ENCODE assay signal across 22 cellular contexts in the genomic region with DNA sequence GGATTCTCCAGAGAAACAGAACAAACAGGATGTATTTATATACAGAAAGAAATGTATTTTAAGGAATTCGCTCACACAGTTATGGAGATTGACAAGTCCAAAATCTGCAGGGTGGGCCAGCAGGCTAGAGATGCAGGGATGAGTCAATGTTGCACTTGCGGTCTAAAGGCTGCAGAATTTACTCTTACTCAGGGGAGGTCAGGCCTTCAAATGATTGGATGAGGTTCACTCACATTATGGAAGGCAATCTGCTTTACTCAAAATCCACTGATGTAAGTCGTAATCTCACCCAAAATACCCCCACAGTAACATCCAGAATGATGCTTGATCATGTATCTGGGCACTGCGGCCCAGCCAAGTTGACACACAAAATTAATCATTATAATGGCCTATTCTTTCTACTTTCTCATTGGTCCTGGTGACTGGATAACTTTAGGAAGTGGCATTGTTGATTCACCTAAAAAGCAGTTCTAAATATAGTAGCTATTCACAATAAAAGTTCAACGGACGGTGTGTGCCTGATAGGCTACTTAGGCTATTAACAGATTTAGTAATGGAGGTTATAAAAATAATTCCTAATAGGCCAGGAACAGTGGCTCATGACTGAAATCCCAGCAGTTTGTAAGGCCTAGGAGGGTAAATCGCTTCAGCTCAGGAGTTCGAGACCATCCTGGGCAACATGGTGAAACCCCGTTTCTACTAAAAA. TPM values are rescaled to one million over a fixed set of nuclear protein-coding genes. Genes with fewer than 3 reads are reported as not detected.
DNase-seq lines count a peak whose midpoint lies in the region; ATAC-seq, FAIRE-seq and TF ChIP-seq lines count a peak whose summit lies in the region.
"Had no signal": no experiment of that assay in that cellular context is flagged by ENCODE, and none has a peak within 500 bp of the region (broad histone marks: within the 10 kb centered on the region; RNA-seq: fewer than 3 reads in every experiment).

No MANE protein-coding gene starts in this region.

- CTCF ChIA-PET in A549 (lab: Yijun Ruan, JAX): interaction anchor here (0.6 to 1.4 kb wide), 3 partner anchors 13 to 273 kb away, joined by 3 to 5 read pairs (median 3); no protein-coding TSS in a partner anchor

- no peak for TF ChIP-seq EP300 in A549 (IDR thresholded peaks at IDR 0.05)

- no peaks in the 10 kb centered on the region for H3K36me3 ChIP-seq in astrocyte (ENCODE audit: insufficient read depth, low read length)
- no peaks in the 10 kb centered on the region for H3K36me3 ChIP-seq in left ventricle myocardium inferior
- H3K36me3 ChIP-seq: ovary, upper lobe of right lung had no signal

- H3K4me3 Mint-ChIP-seq in astrocyte (ENCODE audit: unreplicated experiment): no peak overlapping the region
- H3K4me3 Mint-ChIP-seq: activated CD4-positive, alpha-beta memory T cell treated with anti-CD3 and anti-CD28 coated beads for 36 hours; activated naive CD4-positive, alpha-beta T cell treated with anti-CD3 and anti-CD28 coated beads, Interleukin-2, amount 50 U/mL, for 24 hours; central memory CD8-positive, alpha-beta T cell; nephron progenitor cell had no signal

- TF ChIP-seq POLR2A in A549 (IDR thresholded peaks at IDR 0.05; ENCODE audit: low read length): no peak
- TF ChIP-seq POLR2A in H54 (IDR thresholded peaks at IDR 0.05; ENCODE audit: low read depth, low read length): no peak

- H3K36me3 Mint-ChIP-seq in astrocyte (ENCODE audit: low read depth, unreplicated experiment): no peaks in the 10 kb centered on the region

- H3K4me2 ChIP-seq in A549 (no peak overlapping the region), astrocyte (ENCODE audit: low read length) (peak overlapping the region; percentile 61)

- no peaks in the 10 kb centered on the region for H4K20me1 ChIP-seq in astrocyte (ENCODE audit: insufficient read depth, low read length)

- peaks cover 3% of the 10 kb centered on the region for H3K4me1 Mint-ChIP-seq in astrocyte (ENCODE audit: low read depth, unreplicated experiment)
- H3K4me1 Mint-ChIP-seq: central memory CD8-positive, alpha-beta T cell had no signal

- peak overlapping the region; percentile 20 for H2AFZ ChIP-seq in astrocyte (ENCODE audit: low read depth, low read length)

- ATAC-seq in A549 (no peak), HG03139 (IDR thresholded peaks at IDR 0.05; ENCODE audit: unreplicated experiment) (no peak)
- ATAC-seq: upper lobe of right lung had no signal

- H3K9ac ChIP-seq in astrocyte (ENCODE audit: low read length): peak overlapping the region; percentile 0

- H3K27me3 Mint-ChIP-seq in astrocyte (ENCODE audit: low read depth, unreplicated experiment): no peaks in the 10 kb centered on the region
- H3K27me3 Mint-ChIP-seq: activated CD4-positive, alpha-beta memory T cell treated with anti-CD3 and anti-CD28 coated beads for 36 hours; activated naive CD4-positive, alpha-beta T cell treated with anti-CD3 and anti-CD28 coated beads, Interleukin-2, amount 50 U/mL, for 24 hours; central memory CD8-positive, alpha-beta T cell had no signal

- no peaks in the 10 kb centered on the region for H3K9me3 Mint-ChIP-seq in astrocyte (ENCODE audit: unreplicated experiment)
- H3K9me3 Mint-ChIP-seq: activated CD4-positive, alpha-beta memory T cell treated with anti-CD3 and anti-CD28 coated beads for 36 hours; activated naive CD4-positive, alpha-beta T cell treated with anti-CD3 and anti-CD28 coated beads, Interleukin-2, amount 50 U/mL, for 24 hours; central memory CD8-positive, alpha-beta T cell; nephron progenitor cell had no signal

- WGBS in A549 (ENCODE audit: missing lambda C conversion rate): 82% methylated on average over 9 of the region's 9 CpGs

- no peak for TF ChIP-seq CTCF in A549 (IDR thresholded peaks at IDR 0.05)
- TF ChIP-seq CTCF in astrocyte (IDR thresholded peaks at IDR 0.05; ENCODE audit: insufficient read depth, low read depth, low read length): no peak
- TF ChIP-seq CTCF in left ventricle myocardium inferior (IDR thresholded peaks at IDR 0.05; ENCODE audit: borderline replicate concordance): no peak

- H3K27ac Mint-ChIP-seq in astrocyte (ENCODE audit: unreplicated experiment): no peak overlapping the region
- H3K27ac Mint-ChIP-seq: activated CD4-positive, alpha-beta memory T cell treated with anti-CD3 and anti-CD28 coated beads for 36 hours; activated naive CD4-positive, alpha-beta T cell treated with anti-CD3 and anti-CD28 coated beads, Interleukin-2, amount 50 U/mL, for 24 hours; nephron progenitor cell had no signal

- H3K27ac ChIP-seq in A549: no peak overlapping the region
- peak overlapping the region; percentile 72 for H3K27ac ChIP-seq in astrocyte (ENCODE audit: low read depth, low read length)
- peak overlapping the region; percentile 48 for H3K27ac ChIP-seq in left ventricle myocardium inferior (replicated peaks)
- H3K27ac ChIP-seq: ovary, upper lobe of right lung had no signal

- H3K27me3 ChIP-seq in astrocyte (ENCODE audit: insufficient read depth, low read length) (no peaks in the 10 kb centered on the region), left ventricle myocardium inferior (ENCODE audit: low read depth) (no peaks in the 10 kb centered on the region)
- H3K27me3 ChIP-seq: ovary, upper lobe of right lung had no signal

- DNase-seq in A549 (ENCODE audit: low read depth in 1 of 2, low spot score in 1 of 2) (no peak), H54 (ENCODE audit: insufficient read length, low spot score) (no peak), astrocyte (ENCODE audit: low read depth) (peak; percentile 96), left ventricle myocardium inferior (no peak), RPMI8226 (no peak), cerebellar cortex (ENCODE audit: low spot score) (no peak), activated gamma-delta T cell (lab: John Stamatoyannopoulos, UW) (no peak)
- DNase-seq: activated CD8-positive, alpha-beta memory T cell treated with anti-CD3 and anti-CD28 coated beads, Interleukin-2, amount 50 U/mL, for 4 hours; GF-D8; Karpas-422; kidney; NCI-H1694; NCI-H524; nephron progenitor cell; ovary; stimulated activated CD4-positive, alpha-beta T cell treated with anti-CD3 and anti-CD28 coated beads, Interleukin-4, amount 100 ng/mL, for 1 hour; upper lobe of right lung had no signal

- no peak for TF ChIP-seq RAD21 in A549 (conservative IDR thresholded peaks at IDR 0.05 in 1 of 2, IDR thresholded peaks at IDR 0.05 in 1 of 2)

- intact Hi-C loops in left ventricle myocardium inferior (cut with micrococcal nuclease): no loop called here

- H3K79me2 ChIP-seq in astrocyte (ENCODE audit: insufficient read depth, low read length): no peaks in the 10 kb centered on the region

- H3K4me1 ChIP-seq in A549 (peaks cover 7% of the 10 kb centered on the region), astrocyte (ENCODE audit: insufficient read depth, low read length) (peaks cover 13% of the 10 kb centered on the region), left ventricle myocardium inferior (peaks cover 25% of the 10 kb centered on the region)
- H3K4me1 ChIP-seq: upper lobe of right lung had no signal

- POLR2A ChIA-PET in A549 (lab: Yijun Ruan, JAX): no interaction called here

- H3K9me3 ChIP-seq in A549 (0 out of 3 replicates have a peak, but pooled peaks cover 3% of the 10 kb centered on the region), astrocyte (ENCODE audit: insufficient read depth, low read depth, low read length) (no peaks in the 10 kb centered on the region), left ventricle myocardium inferior (replicated peaks) (no peaks in the 10 kb centered on the region)
- H3K9me3 ChIP-seq: ovary, upper lobe of right lung had no signal

- no peak for FAIRE-seq in A549 (lab: Jason Lieb, UNC)
- FAIRE-seq in H54 (lab: Jason Lieb, UNC): peak; percentile 88
- FAIRE-seq in astrocyte (lab: Jason Lieb, UNC): no peak
- FAIRE-seq: kidney, TTC549 had no signal

- no peak overlapping the region for H3K4me3 ChIP-seq in A549
- no peak overlapping the region for H3K4me3 ChIP-seq in astrocyte (ENCODE audit: insufficient read depth, low read depth, low read length)
- H3K4me3 ChIP-seq in left ventricle myocardium inferior: no peak overlapping the region
- H3K4me3 ChIP-seq: ovary, upper lobe of right lung had no signal

TF ChIP-seq in A549, 52 proteins besides CTCF, POLR2A, EP300 and RAD21:
- no peak for TF ChIP-seq MYC (IDR thresholded peaks at IDR 0.05; ENCODE audit: borderline replicate concordance, low read length)
- TF ChIP-seq CBX8 (IDR thresholded peaks at IDR 0.05): no peak
- TF ChIP-seq MAFK (IDR thresholded peaks at IDR 0.05; ENCODE audit: partially characterized antibody): peak; percentile 4
- TF ChIP-seq JUNB (IDR thresholded peaks at IDR 0.05): no peak

RNA-seq across cellular contexts. Expression of a gene that starts 40.6 kb away (rescaled TPM):
- polyA plus RNA-seq in A549 (2011; rRNA removed) (8.5 and 10.0 TPM in 2 replicates), A549 (2017; fragmentation: RNase III; extraction: RNeasy Plus Mini Kit Qiagen cat#74134 plus additional on column Dnase treatment) (10.0 to 11.4 TPM (median 11.3 TPM) in 3 replicates)
- 4.6 and 6.1 TPM in 2 replicates for polyA plus RNA-seq in A549 (2012; cell fraction: cytosol; rRNA removed)
- 1.9 and 2.4 TPM in 2 replicates for polyA plus RNA-seq in A549 (2012; cell fraction: nucleus; rRNA removed)
- polyA minus RNA-seq in A549 (2011; rRNA and poly(A)+ RNA removed): 4.0 and 5.1 TPM in 2 replicates
- total RNA-seq in astrocyte (6.8 and 8.5 TPM in 2 replicates), left ventricle myocardium inferior (76.7 TPM)

Comparison
In these comparisons a context has a peak if more than half of its experiments do, and no peak if none do; other contexts are left out.
1. H3K27ac ChIP-seq: peak in astrocyte (single experiment) and left ventricle myocardium inferior (single experiment); none in A549 (0 of 2).